ENCODE assay signal across 22 cellular contexts in the genomic region with DNA sequence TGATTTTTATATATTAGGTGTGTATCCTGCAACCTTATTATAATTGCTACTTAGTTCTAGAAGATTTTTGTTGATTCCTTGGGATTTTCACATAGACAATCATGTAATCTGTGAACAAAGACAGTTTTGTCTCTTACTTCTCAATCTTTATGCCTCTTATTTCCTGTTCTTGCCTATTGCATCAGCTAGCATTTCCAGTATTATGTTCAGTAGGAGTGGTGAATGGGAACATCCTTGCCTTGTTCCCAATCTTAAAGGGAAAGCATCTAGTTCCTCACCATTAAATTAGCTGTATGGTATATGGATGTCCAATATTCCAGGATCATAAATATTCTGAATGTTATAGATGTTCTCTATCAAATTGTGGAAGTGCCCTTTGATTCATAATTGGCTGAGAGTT. TPM values are rescaled to one million over a fixed set of nuclear protein-coding genes. Genes with fewer than 3 reads are reported as not detected.
"Had no signal": no experiment of that assay in that cellular context is flagged by ENCODE, and none has a peak within 500 bp of the region (broad histone marks: within the 10 kb centered on the region; RNA-seq: fewer than 3 reads in every experiment).

No MANE protein-coding gene starts in this region.

- H3K4me3 ChIP-seq: K562, SJSA1 had no signal

- H3K36me3 ChIP-seq: SJSA1 had no signal

- H3K4me1 ChIP-seq: SJSA1 had no signal

- H3K9ac ChIP-seq: KMS-11, SK-N-SH had no signal

- H3K4me2 ChIP-seq: KMS-11, SK-N-SH had no signal

- H3K9me3 ChIP-seq: SJSA1, SK-N-SH had no signal

- H3K27me3 ChIP-seq: SJSA1 had no signal

- ATAC-seq: K562 had no signal

- DNase-seq: Kasumi-1, MM.1S, NCI-H1092 treated with DMSO at 0.1 percent for 48 hours, NCI-H1436, NCI-H187 treated with DMSO at 0.1 percent for 48 hours, NCI-H2081, NCI-H2107, NCI-H2227 treated with DMSO at 0.1 percent for 48 hours, NCI-H524, NCI-H69, NCI-H774, Right ventricle myocardium superior, RPMI8226, SIG-M5, SK-N-SH, SW 1271 had no signal

- H3K27ac ChIP-seq: KMS-11, SJSA1 had no signal

RNA-seq across cellular contexts. Expression of gene AWAT2, which starts 41.8 kb away (rescaled TPM):
- total RNA-seq: K562, M059J, NCI-H460, Right ventricle myocardium superior, SJSA1 had no signal
- polyA plus RNA-seq: IgD-negative memory B cell, K562 had no signal

RNA-seq across cellular contexts. Expression of gene OTUD6A, which starts 54.3 kb away (rescaled TPM):
- total RNA-seq: K562, M059J, NCI-H460, Right ventricle myocardium superior, SJSA1 had no signal
- polyA plus RNA-seq: IgD-negative memory B cell, K562, SK-N-SH had no signal
